1 cellular context compared by ENCODE assay signal in the genomic region with DNA sequence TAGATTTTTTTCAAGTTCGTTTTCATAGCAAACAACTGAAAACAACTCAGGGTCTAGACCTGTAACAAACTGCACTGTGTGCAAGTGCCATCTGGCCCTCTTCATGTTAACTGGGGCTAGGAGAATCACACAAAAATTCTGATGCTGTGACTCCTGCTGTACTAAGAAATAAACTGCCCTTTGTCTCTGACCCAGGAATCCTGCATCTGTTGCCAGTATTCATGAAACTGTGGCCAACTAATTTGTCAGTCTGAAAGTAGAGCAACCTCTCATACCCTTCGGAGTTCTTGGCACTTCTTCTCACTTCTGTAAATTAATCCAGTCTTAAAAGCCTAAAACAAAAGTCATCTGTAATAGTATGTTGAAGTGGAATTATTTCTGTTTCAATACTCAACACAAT.
TF ChIP-seq lines count a peak whose summit lies in the region.

No MANE protein-coding gene starts in this region.

TF ChIP-seq in WTC11, 78 proteins besides CTCF, POLR2A, EP300 and RAD21 (continued from another document):
- TF ChIP-seq E2F4 (CRISPR knock-in tag; IDR thresholded peaks at IDR 0.05; ENCODE audit: borderline replicate concordance, low read depth), result no peak
- no peak for TF ChIP-seq CBFB (CRISPR knock-in tag; IDR thresholded peaks at IDR 0.05; ENCODE audit: low read depth)
- TF ChIP-seq, protein P1, sequence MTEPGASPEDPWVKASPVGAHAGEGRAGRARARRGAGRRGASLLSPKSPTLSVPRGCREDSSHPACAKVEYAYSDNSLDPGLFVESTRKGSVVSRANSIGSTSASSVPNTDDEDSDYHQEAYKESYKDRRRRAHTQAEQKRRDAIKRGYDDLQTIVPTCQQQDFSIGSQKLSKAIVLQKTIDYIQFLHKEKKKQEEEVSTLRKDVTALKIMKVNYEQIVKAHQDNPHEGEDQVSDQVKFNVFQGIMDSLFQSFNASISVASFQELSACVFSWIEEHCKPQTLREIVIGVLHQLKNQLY (CRISPR knock-in tag; IDR thresholded peaks at IDR 0.05), result no peak
- no peak for TF ChIP-seq OVOL2 (CRISPR knock-in tag; IDR thresholded peaks at IDR 0.05; ENCODE audit: borderline replicate concordance)
- TF ChIP-seq JUN (CRISPR knock-in tag; IDR thresholded peaks at IDR 0.05), result no peak
- TF ChIP-seq ZSCAN18 (CRISPR knock-in tag; IDR thresholded peaks at IDR 0.05), result no peak
- no peak for TF ChIP-seq ATF6 (CRISPR knock-in tag; IDR thresholded peaks at IDR 0.05)
- no peak for TF ChIP-seq SOX15 (CRISPR knock-in tag; IDR thresholded peaks at IDR 0.05)
- TF ChIP-seq ZNF532 (CRISPR knock-in tag; IDR thresholded peaks at IDR 0.05; ENCODE audit: borderline replicate concordance), result no peak
- TF ChIP-seq RORB (CRISPR knock-in tag; IDR thresholded peaks at IDR 0.05), result no peak
- no peak for TF ChIP-seq SP1 (CRISPR knock-in tag; conservative IDR thresholded peaks at IDR 0.05)
- TF ChIP-seq CDX4 (CRISPR knock-in tag; IDR thresholded peaks at IDR 0.05; ENCODE audit: borderline replicate concordance), result no peak
- no peak for TF ChIP-seq NR3C1 (CRISPR knock-in tag; conservative IDR thresholded peaks at IDR 0.05; ENCODE audit: low read depth)
- TF ChIP-seq NFE2L1 (CRISPR knock-in tag; IDR thresholded peaks at IDR 0.05), result no peak
- no peak for TF ChIP-seq ETV6 (CRISPR knock-in tag; IDR thresholded peaks at IDR 0.05)
- TF ChIP-seq, protein P2, sequence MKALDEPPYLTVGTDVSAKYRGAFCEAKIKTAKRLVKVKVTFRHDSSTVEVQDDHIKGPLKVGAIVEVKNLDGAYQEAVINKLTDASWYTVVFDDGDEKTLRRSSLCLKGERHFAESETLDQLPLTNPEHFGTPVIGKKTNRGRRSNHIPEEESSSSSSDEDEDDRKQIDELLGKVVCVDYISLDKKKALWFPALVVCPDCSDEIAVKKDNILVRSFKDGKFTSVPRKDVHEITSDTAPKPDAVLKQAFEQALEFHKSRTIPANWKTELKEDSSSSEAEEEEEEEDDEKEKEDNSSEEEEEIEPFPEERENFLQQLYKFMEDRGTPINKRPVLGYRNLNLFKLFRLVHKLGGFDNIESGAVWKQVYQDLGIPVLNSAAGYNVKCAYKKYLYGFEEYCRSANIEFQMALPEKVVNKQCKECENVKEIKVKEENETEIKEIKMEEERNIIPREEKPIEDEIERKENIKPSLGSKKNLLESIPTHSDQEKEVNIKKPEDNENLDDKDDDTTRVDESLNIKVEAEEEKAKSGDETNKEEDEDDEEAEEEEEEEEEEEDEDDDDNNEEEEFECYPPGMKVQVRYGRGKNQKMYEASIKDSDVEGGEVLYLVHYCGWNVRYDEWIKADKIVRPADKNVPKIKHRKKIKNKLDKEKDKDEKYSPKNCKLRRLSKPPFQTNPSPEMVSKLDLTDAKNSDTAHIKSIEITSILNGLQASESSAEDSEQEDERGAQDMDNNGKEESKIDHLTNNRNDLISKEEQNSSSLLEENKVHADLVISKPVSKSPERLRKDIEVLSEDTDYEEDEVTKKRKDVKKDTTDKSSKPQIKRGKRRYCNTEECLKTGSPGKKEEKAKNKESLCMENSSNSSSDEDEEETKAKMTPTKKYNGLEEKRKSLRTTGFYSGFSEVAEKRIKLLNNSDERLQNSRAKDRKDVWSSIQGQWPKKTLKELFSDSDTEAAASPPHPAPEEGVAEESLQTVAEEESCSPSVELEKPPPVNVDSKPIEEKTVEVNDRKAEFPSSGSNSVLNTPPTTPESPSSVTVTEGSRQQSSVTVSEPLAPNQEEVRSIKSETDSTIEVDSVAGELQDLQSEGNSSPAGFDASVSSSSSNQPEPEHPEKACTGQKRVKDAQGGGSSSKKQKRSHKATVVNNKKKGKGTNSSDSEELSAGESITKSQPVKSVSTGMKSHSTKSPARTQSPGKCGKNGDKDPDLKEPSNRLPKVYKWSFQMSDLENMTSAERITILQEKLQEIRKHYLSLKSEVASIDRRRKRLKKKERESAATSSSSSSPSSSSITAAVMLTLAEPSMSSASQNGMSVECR (CRISPR knock-in tag; IDR thresholded peaks at IDR 0.05; ENCODE audit: borderline replicate concordance), result no peak
